9 cellular contexts compared by ENCODE assay signal in the genomic region with DNA sequence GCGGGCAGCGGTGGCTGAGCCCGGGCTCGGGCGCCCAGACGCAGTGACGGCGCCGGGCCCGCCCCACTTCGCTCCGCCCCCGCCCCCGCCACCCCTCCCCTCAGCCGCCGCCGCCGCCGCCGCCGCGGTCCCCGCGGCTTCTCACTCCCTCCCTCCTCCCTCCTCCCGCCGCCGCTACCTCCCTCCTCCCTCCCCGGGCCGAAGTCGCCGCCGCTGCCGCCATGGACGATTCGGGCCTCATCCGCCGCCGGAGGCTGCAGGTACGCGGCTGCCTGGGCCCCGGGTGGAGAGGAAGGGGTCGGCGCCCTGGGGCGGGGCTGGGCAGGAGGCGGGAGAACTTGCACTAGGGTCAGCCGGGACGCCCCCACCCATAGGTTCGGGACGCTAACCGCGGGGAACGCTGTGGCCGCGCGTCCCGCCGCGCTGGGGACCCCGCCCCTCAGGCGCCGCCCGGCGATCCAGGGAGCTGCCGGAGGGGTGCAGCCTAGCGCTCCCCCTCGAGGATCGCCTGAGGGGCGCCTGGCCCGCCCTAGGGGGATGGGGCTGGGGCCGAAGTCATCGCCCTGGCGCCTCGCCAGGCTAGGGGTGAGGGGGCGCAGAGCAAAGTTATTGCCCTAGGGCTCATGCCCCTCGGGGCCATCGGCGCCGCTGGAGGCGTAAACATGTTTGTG. TPM values are rescaled to one million over a fixed set of nuclear protein-coding genes. Genes with fewer than 3 reads are reported as not detected.
DNase-seq lines count a peak whose midpoint lies in the region; ATAC-seq and TF ChIP-seq lines count a peak whose summit lies in the region.
"Had no signal": no experiment of that assay in that cellular context is flagged by ENCODE, and none has a peak within 500 bp of the region (broad histone marks: within the 10 kb centered on the region; RNA-seq: fewer than 3 reads in every experiment).

No MANE protein-coding gene starts in this region.

- H3K4me3 ChIP-seq in GM12864 (ENCODE audit: low read depth, low read length) (peak overlapping the region; percentile 40), left ventricle myocardium inferior (peak overlapping the region; percentile 57)

- peaks cover 100% of the 10 kb centered on the region for H3K27me3 ChIP-seq in left ventricle myocardium inferior (ENCODE audit: low read depth)

- TF ChIP-seq CTCF in GM12864 (IDR thresholded peaks at IDR 0.05; ENCODE audit: low read depth, low read length, missing control alignments) (peak; percentile 4), left ventricle myocardium inferior (IDR thresholded peaks at IDR 0.05; ENCODE audit: borderline replicate concordance) (no peak)

- peaks cover 30% of the 10 kb centered on the region for H3K4me1 ChIP-seq in left ventricle myocardium inferior

- DNase-seq in GM12864 (ENCODE audit: low read depth) (no peak), NCI-H2171 (lab: John Stamatoyannopoulos, UW) (peak; percentile 68), left ventricle myocardium inferior (no peak), middle frontal gyrus (ENCODE audit: extremely low spot score, low spot score) (no peak)
- peak; percentile 70 for DNase-seq in activated CD8-positive, alpha-beta memory T cell treated with anti-CD3 and anti-CD28 coated beads, Interleukin-2, amount 50 U/mL, for 48 hours
- DNase-seq in stimulated activated CD4-positive, alpha-beta T cell treated with anti-CD3 and anti-CD28 coated beads, Interleukin-1b, Interleukin-23, amount 100 ng/mL, for 48 hours, result peak; percentile 24

- H3K36me3 ChIP-seq in left ventricle myocardium inferior, result no peaks in the 10 kb centered on the region

- intact Hi-C loops in left ventricle myocardium inferior (cut with micrococcal nuclease), result no loop called here

- no peaks in the 10 kb centered on the region for H3K9me3 ChIP-seq in left ventricle myocardium inferior (replicated peaks)

- no peak overlapping the region for H3K27ac ChIP-seq in left ventricle myocardium inferior (replicated peaks)

- ATAC-seq in HG03196 (IDR thresholded peaks at IDR 0.05; ENCODE audit: unreplicated experiment) (no peak), GM18498 (IDR thresholded peaks at IDR 0.05; ENCODE audit: unreplicated experiment) (no peak)

RNA-seq across cellular contexts. Expression of a gene that starts 0.5 kb away (rescaled TPM):
- total RNA-seq in left ventricle myocardium inferior, result not detected
- total RNA-seq: naive thymus-derived CD8-positive, alpha-beta T cell had no signal

RNA-seq across cellular contexts. Expression of a gene that starts 4.4 kb away (rescaled TPM):
- not detected for total RNA-seq in left ventricle myocardium inferior

RNA-seq across cellular contexts. Expression of a gene that starts 27.5 kb away (rescaled TPM):
- 2.5 TPM for total RNA-seq in left ventricle myocardium inferior

RNA-seq across cellular contexts. Expression of a gene that starts 32.0 kb away (rescaled TPM):
- total RNA-seq in left ventricle myocardium inferior, result 2.7 TPM

RNA-seq across cellular contexts. Expression of a gene that starts 32.3 kb away (rescaled TPM):
- total RNA-seq in left ventricle myocardium inferior, result 700 TPM

Comparison
In these comparisons a context has a peak if more than half of its experiments do, and no peak if none do; other contexts are left out.
1. DNase-seq: peak in NCI-H2171 (single experiment), activated CD8-positive, alpha-beta memory T cell treated with anti-CD3 and anti-CD28 coated beads, Interleukin-2, amount 50 U/mL, for 48 hours (single experiment) and stimulated activated CD4-positive, alpha-beta T cell treated with anti-CD3 and anti-CD28 coated beads, Interleukin-1b, Interleukin-23, amount 100 ng/mL, for 48 hours (single experiment); none in GM12864 (single experiment), left ventricle myocardium inferior (single experiment) and middle frontal gyrus (single experiment).